In the genomic region with DNA sequence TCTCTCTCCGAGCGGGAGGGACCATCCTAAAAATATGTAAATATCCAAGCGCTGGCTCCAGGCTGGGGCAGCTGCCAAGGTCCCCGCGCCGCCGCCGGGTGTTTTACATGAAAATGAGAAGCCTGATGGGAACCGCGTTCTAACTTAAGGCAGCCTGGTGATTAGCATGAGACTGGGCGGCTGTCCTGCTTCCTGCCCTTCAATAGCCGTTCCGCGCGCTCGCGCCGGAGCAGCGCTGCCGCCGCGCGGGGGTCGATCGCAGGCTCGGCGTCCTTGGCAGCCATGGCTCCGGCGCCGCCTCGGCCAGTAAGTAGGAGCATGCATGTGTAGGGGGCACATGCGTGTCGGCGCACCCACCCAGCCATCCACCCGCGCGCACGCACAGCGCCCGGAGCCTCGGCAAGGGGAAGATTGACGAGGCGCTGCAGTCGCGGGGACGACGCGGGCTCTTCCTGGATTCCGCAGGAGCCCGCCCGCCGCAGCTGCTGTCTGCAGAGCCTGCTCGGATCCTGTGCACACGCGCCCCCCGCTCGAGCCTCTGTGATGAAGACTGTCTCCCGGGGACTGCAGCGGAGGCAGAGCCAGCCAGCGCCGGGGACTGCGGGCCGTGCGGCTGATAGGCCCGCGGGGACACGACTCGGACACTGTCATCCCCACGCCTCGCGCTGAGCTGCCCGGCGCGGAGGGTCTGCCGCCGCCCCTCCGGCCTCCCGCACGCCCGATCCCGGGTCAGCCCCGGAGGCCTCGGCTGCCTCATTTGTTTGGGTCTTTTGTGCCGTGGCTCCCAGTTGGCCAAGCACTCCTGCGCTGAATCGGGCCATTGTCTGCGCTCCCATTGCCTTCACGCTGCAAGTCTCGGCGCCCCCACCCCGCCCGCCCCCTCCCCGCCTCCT, we compare ENCODE assay signal across 8 cellular contexts. TPM values are rescaled to one million over a fixed set of nuclear protein-coding genes. Genes with fewer than 3 reads are reported as not detected.
DNase-seq lines count a peak whose midpoint lies in the region; ATAC-seq and TF ChIP-seq lines count a peak whose summit lies in the region.
"Had no signal": no experiment of that assay in that cellular context is flagged by ENCODE, and none has a peak within 500 bp of the region (broad histone marks: within the 10 kb centered on the region; RNA-seq: fewer than 3 reads in every experiment).

No MANE protein-coding gene starts in this region.

- ATAC-seq in HG02763 (IDR thresholded peaks at IDR 0.05; ENCODE audit: unreplicated experiment), result no peak

- H3K9me3 ChIP-seq in skeletal muscle tissue (ENCODE audit: control insufficient read depth in 3 of 3, low read length in 3 of 3), result no peaks in the 10 kb centered on the region

- in situ Hi-C loops in GM13976 (cut with MboI; ENCODE audit: low sequenced_read_pairs, unreplicated experiment), result no loop called here

- H3K4me3 ChIP-seq in skeletal muscle tissue (ENCODE audit: low read length in 3 of 3), result peak overlapping the region; percentile 76 to 86 (median 78)

- TF ChIP-seq CTCF in GM13976 (IDR thresholded peaks at IDR 0.05; ENCODE audit: borderline replicate concordance, control extremely low read depth, extremely low read depth, insufficient read depth, missing control alignments) (no peak), GM10266 (IDR thresholded peaks at IDR 0.05; ENCODE audit: control insufficient read depth, insufficient read depth, low read depth, missing control alignments) (no peak)

- DNase-seq in GM13976 (ENCODE audit: low spot score) (peak; percentile 51), NCI-H526 treated with DMSO at 0.1 percent for 48 hours (lab: John Stamatoyannopoulos, UW) (peak; percentile 64), caudate nucleus (lab: John Stamatoyannopoulos, UW) (peak in 60 of 61 donors; percentile 25 to 84 (median 70)), iris pigment epithelial cell (ENCODE audit: low read depth) (peak; percentile 25), GM10266 (ENCODE audit: extremely low spot score) (no peak)

- H3K27ac ChIP-seq in caudate nucleus (ENCODE audit: low read depth, low read length) (peak overlapping the region; percentile 87), skeletal muscle tissue (ENCODE audit: low read depth, low read length) (peak overlapping the region; percentile 66)

- peak overlapping the region; percentile 51 to 89 (median 57) for H3K9ac ChIP-seq in skeletal muscle tissue (ENCODE audit: low read depth in 1 of 3, low read length in 3 of 3)

- no peaks in the 10 kb centered on the region for H3K36me3 ChIP-seq in skeletal muscle tissue (ENCODE audit: control insufficient read depth in 3 of 3, insufficient read depth in 3 of 3, low read length in 3 of 3)

- H3K27me3 ChIP-seq in skeletal muscle tissue (ENCODE audit: control insufficient read depth in 3 of 3, insufficient read depth in 3 of 3, low read length in 3 of 3), result peaks cover 0 to 11% (median 0%) of the 10 kb centered on the region in 3 donors

- peaks cover 2 to 16% (median 6%) of the 10 kb centered on the region in 3 donors for H3K4me1 ChIP-seq in skeletal muscle tissue (ENCODE audit: control insufficient read depth in 3 of 3, insufficient read depth in 3 of 3, low read length in 3 of 3)

RNA-seq across cellular contexts. Expression of gene STOX2, which starts 0.7 kb away (rescaled TPM):
- total RNA-seq in skeletal muscle tissue, result 9.4 TPM
- total RNA-seq: RPMI7951 had no signal
